In the genomic region with DNA sequence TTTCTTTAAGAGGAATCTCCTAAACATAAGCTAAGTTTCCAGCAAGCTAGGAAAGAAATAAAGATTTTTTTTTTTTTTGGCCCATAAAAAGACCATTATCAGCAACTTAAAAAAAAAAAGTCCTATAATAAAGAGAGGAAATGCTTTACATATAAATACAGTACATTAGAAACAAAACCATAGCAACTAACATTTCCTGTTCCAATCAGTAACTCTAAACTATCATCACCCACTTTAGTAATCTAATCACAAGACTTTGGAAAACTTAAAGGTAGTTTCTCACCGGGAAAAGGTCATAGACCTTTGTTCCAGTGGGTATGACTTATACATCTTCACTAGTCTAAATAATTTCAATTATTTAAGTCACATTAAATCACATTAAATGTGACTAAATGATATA, we compare ENCODE assay signal across 16 cellular contexts.
"Had no signal": no experiment of that assay in that cellular context is flagged by ENCODE, and none has a peak within 500 bp of the region (broad histone marks: within the 10 kb centered on the region; RNA-seq: fewer than 3 reads in every experiment).

No MANE protein-coding gene starts in this region.

- DNase-seq: activated B cell treated with CpG ODN at 0.5 μM for 24 hours; activated CD4-positive, alpha-beta memory T cell treated with anti-CD3 and anti-CD28 coated beads for 36 hours; activated CD4-positive, alpha-beta T cell treated with anti-CD3 and anti-CD28 coated beads for 4 hours; activated naive CD4-positive, alpha-beta T cell treated with anti-CD3 and anti-CD28 coated beads for 36 hours; activated T-cell treated with anti-CD3 and anti-CD28 coated beads, Interleukin-2, amount 50 U/mL, for 48 hours; effector CD4-positive, alpha-beta T cell; erythroblast; foreskin fibroblast; left lung; natural killer cell; retina; stimulated activated CD4-positive, alpha-beta T cell treated with anti-CD3 and anti-CD28 coated beads, Interleukin-4, amount 100 ng/mL, for 24 hours; stimulated activated naive CD4-positive, alpha-beta T cell treated with Interleukin-2 at 50 U/mL for 16 hours; T-helper 17 cell; upper lobe of left lung had no signal

- ATAC-seq: natural killer cell, T-helper 17 cell had no signal

- H3K9me3 ChIP-seq: left lung, thoracic aorta, upper lobe of left lung had no signal

- H3K27me3 ChIP-seq: left lung, upper lobe of left lung had no signal

- H3K36me3 ChIP-seq: thoracic aorta had no signal

- H3K27ac ChIP-seq: left lung, thoracic aorta, upper lobe of left lung had no signal

- H3K4me3 ChIP-seq: left lung, thoracic aorta, upper lobe of left lung had no signal
